ENCODE assay signal across 1 cellular context in the genomic region with DNA sequence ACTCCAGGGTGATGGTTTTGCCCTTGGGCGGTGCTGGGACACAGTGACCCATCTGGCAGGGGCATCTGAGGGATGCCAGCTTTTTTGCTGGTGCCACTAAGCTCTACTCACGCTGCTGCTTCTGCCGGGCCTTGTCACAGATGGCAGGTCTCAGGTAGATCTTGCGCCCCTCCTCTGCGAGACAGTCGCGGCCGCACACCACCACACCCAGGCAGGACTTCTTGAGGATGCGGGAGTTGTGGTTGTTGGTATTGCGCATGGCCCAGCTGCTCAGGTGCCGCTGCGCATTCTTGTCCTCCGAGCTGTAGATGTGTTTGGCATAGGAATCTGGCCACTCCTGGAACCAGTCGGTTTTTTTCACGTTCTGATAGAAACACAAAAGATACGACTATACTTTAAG.
TF ChIP-seq lines count a peak whose summit lies in the region.

No MANE protein-coding gene starts in this region.

TF ChIP-seq in HepG2, 621 proteins besides CTCF, POLR2A, EP300 and RAD21 (continues in another document):
- TF ChIP-seq, protein P1, sequence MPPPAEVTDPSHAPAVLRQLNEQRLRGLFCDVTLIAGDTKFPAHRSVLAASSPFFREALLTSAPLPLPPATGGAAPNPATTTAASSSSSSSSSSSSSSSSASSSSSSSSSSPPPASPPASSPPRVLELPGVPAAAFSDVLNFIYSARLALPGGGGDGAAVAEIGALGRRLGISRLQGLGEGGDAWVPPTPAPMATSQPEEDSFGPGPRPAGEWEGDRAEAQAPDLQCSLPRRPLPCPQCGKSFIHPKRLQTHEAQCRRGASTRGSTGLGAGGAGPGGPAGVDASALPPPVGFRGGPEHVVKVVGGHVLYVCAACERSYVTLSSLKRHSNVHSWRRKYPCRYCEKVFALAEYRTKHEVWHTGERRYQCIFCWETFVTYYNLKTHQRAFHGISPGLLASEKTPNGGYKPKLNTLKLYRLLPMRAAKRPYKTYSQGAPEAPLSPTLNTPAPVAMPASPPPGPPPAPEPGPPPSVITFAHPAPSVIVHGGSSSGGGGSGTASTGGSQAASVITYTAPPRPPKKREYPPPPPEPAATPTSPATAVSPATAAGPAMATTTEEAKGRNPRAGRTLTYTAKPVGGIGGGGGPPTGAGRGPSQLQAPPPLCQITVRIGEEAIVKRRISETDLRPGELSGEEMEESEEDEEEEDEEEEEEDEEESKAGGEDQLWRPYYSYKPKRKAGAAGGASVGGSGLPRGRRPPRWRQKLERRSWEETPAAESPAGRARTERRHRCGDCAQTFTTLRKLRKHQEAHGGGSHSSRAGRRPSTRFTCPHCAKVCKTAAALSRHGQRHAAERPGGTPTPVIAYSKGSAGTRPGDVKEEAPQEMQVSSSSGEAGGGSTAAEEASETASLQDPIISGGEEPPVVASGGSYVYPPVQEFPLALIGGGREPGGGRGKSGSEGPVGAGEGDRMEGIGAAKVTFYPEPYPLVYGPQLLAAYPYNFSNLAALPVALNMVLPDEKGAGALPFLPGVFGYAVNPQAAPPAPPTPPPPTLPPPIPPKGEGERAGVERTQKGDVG (CRISPR knock-in tag; IDR thresholded peaks at IDR 0.05; ENCODE audit: borderline replicate concordance), result peak; percentile 83; the same call in 1 of the 2 replicates
- TF ChIP-seq PRMT3 (CRISPR knock-in tag; IDR thresholded peaks at IDR 0.05; ENCODE audit: borderline replicate concordance, low read depth) (0 out of 2 replicates have a peak, but pooled peaks have one; percentile 34), AHR (CRISPR knock-in tag; IDR thresholded peaks at IDR 0.05) (peak; percentile 0; the same call in 1 of the 2 replicates), ZNF713 (CRISPR knock-in tag; IDR thresholded peaks at IDR 0.05) (no peak), ZNF205 (CRISPR knock-in tag; IDR thresholded peaks at IDR 0.05) (no peak), ZNF24 (IDR thresholded peaks at IDR 0.05) (no peak), HNRNPL (IDR thresholded peaks at IDR 0.05; ENCODE audit: low read depth, low read length) (no peak), HNRNPLL (IDR thresholded peaks at IDR 0.05; ENCODE audit: low read depth, low read length, poor library complexity, severe bottlenecking) (no peak), ZNF724P (CRISPR knock-in tag; IDR thresholded peaks at IDR 0.05; ENCODE audit: borderline replicate concordance) (no peak), HOXA3 (CRISPR knock-in tag; IDR thresholded peaks at IDR 0.05) (peak; percentile 32; the same call in 1 of the 2 replicates), MAF1 (CRISPR knock-in tag; IDR thresholded peaks at IDR 0.05; ENCODE audit: borderline replicate concordance) (0 out of 2 replicates have a peak, but pooled peaks have one; percentile 18), ZNF850 (CRISPR knock-in tag; conservative IDR thresholded peaks at IDR 0.05) (no peak), U2AF2 (IDR thresholded peaks at IDR 0.05; ENCODE audit: low read depth, low read length) (no peak), ZNF577 (CRISPR knock-in tag; IDR thresholded peaks at IDR 0.05; ENCODE audit: borderline replicate concordance, low read depth) (no peak), BRCA1 (CRISPR knock-in tag; IDR thresholded peaks at IDR 0.05) (no peak), ZNF432 (CRISPR knock-in tag; IDR thresholded peaks at IDR 0.05; ENCODE audit: borderline replicate concordance) (no peak), ZNF468 (CRISPR knock-in tag; IDR thresholded peaks at IDR 0.05) (no peak), ARNTL (CRISPR knock-in tag; IDR thresholded peaks at IDR 0.05) (no peak), POLR2G (IDR thresholded peaks at IDR 0.05; ENCODE audit: low read depth, low read length) (no peak), TCF7L2 (IDR thresholded peaks at IDR 0.05; ENCODE audit: low read depth, low read length) (no peak), ZNF329 (CRISPR knock-in tag; IDR thresholded peaks at IDR 0.05; ENCODE audit: low read depth) (no peak), FOXO1 (CRISPR knock-in tag; IDR thresholded peaks at IDR 0.05) (no peak), ZNF160 (CRISPR knock-in tag; IDR thresholded peaks at IDR 0.05) (no peak), SUZ12 (IDR thresholded peaks at IDR 0.05; ENCODE audit: low read depth, low read length) (no peak), ZNF782 (CRISPR knock-in tag; IDR thresholded peaks at IDR 0.05; ENCODE audit: borderline replicate concordance) (no peak), DNMT1 (CRISPR knock-in tag; IDR thresholded peaks at IDR 0.05) (0 out of 2 replicates have a peak, but pooled peaks have one; percentile 69), ZNF777 (CRISPR knock-in tag; IDR thresholded peaks at IDR 0.05) (no peak)
- TF ChIP-seq, protein P2, sequence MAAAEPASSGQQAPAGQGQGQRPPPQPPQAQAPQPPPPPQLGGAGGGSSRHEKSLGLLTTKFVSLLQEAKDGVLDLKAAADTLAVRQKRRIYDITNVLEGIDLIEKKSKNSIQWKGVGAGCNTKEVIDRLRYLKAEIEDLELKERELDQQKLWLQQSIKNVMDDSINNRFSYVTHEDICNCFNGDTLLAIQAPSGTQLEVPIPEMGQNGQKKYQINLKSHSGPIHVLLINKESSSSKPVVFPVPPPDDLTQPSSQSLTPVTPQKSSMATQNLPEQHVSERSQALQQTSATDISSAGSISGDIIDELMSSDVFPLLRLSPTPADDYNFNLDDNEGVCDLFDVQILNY (CRISPR knock-in tag; conservative IDR thresholded peaks at IDR 0.05), result no peak
- TF ChIP-seq, protein P3, sequence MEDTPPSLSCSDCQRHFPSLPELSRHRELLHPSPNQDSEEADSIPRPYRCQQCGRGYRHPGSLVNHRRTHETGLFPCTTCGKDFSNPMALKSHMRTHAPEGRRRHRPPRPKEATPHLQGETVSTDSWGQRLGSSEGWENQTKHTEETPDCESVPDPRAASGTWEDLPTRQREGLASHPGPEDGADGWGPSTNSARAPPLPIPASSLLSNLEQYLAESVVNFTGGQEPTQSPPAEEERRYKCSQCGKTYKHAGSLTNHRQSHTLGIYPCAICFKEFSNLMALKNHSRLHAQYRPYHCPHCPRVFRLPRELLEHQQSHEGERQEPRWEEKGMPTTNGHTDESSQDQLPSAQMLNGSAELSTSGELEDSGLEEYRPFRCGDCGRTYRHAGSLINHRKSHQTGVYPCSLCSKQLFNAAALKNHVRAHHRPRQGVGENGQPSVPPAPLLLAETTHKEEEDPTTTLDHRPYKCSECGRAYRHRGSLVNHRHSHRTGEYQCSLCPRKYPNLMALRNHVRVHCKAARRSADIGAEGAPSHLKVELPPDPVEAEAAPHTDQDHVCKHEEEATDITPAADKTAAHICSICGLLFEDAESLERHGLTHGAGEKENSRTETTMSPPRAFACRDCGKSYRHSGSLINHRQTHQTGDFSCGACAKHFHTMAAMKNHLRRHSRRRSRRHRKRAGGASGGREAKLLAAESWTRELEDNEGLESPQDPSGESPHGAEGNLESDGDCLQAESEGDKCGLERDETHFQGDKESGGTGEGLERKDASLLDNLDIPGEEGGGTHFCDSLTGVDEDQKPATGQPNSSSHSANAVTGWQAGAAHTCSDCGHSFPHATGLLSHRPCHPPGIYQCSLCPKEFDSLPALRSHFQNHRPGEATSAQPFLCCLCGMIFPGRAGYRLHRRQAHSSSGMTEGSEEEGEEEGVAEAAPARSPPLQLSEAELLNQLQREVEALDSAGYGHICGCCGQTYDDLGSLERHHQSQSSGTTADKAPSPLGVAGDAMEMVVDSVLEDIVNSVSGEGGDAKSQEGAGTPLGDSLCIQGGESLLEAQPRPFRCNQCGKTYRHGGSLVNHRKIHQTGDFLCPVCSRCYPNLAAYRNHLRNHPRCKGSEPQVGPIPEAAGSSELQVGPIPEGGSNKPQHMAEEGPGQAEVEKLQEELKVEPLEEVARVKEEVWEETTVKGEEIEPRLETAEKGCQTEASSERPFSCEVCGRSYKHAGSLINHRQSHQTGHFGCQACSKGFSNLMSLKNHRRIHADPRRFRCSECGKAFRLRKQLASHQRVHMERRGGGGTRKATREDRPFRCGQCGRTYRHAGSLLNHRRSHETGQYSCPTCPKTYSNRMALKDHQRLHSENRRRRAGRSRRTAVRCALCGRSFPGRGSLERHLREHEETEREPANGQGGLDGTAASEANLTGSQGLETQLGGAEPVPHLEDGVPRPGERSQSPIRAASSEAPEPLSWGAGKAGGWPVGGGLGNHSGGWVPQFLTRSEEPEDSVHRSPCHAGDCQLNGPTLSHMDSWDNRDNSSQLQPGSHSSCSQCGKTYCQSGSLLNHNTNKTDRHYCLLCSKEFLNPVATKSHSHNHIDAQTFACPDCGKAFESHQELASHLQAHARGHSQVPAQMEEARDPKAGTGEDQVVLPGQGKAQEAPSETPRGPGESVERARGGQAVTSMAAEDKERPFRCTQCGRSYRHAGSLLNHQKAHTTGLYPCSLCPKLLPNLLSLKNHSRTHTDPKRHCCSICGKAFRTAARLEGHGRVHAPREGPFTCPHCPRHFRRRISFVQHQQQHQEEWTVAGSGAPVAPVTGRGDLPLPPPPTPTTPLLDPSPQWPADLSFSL (CRISPR knock-in tag; IDR thresholded peaks at IDR 0.05), result no peak
- TF ChIP-seq, protein P4, sequence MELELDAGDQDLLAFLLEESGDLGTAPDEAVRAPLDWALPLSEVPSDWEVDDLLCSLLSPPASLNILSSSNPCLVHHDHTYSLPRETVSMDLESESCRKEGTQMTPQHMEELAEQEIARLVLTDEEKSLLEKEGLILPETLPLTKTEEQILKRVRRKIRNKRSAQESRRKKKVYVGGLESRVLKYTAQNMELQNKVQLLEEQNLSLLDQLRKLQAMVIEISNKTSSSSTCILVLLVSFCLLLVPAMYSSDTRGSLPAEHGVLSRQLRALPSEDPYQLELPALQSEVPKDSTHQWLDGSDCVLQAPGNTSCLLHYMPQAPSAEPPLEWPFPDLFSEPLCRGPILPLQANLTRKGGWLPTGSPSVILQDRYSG (CRISPR knock-in tag; IDR thresholded peaks at IDR 0.05), result no peak
- TF ChIP-seq, protein P5, sequence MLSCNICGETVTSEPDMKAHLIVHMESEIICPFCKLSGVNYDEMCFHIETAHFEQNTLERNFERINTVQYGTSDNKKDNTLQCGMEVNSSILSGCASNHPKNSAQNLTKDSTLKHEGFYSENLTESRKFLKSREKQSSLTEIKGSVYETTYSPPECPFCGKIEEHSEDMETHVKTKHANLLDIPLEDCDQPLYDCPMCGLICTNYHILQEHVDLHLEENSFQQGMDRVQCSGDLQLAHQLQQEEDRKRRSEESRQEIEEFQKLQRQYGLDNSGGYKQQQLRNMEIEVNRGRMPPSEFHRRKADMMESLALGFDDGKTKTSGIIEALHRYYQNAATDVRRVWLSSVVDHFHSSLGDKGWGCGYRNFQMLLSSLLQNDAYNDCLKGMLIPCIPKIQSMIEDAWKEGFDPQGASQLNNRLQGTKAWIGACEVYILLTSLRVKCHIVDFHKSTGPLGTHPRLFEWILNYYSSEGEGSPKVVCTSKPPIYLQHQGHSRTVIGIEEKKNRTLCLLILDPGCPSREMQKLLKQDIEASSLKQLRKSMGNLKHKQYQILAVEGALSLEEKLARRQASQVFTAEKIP (CRISPR knock-in tag; IDR thresholded peaks at IDR 0.05; ENCODE audit: borderline replicate concordance), result no peak
- TF ChIP-seq, protein P6, sequence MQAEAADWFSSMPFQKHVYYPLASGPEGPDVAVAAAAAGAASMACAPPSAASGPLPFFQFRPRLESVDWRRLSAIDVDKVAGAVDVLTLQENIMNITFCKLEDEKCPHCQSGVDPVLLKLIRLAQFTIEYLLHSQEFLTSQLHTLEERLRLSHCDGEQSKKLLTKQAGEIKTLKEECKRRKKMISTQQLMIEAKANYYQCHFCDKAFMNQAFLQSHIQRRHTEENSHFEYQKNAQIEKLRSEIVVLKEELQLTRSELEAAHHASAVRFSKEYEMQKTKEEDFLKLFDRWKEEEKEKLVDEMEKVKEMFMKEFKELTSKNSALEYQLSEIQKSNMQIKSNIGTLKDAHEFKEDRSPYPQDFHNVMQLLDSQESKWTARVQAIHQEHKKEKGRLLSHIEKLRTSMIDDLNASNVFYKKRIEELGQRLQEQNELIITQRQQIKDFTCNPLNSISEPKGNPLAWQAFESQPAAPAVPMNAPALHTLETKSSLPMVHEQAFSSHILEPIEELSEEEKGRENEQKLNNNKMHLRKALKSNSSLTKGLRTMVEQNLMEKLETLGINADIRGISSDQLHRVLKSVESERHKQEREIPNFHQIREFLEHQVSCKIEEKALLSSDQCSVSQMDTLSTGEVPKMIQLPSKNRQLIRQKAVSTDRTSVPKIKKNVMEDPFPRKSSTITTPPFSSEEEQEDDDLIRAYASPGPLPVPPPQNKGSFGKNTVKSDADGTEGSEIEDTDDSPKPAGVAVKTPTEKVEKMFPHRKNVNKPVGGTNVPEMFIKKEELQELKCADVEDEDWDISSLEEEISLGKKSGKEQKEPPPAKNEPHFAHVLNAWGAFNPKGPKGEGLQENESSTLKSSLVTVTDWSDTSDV (CRISPR knock-in tag; IDR thresholded peaks at IDR 0.05), result no peak
- TF ChIP-seq, protein P7, sequence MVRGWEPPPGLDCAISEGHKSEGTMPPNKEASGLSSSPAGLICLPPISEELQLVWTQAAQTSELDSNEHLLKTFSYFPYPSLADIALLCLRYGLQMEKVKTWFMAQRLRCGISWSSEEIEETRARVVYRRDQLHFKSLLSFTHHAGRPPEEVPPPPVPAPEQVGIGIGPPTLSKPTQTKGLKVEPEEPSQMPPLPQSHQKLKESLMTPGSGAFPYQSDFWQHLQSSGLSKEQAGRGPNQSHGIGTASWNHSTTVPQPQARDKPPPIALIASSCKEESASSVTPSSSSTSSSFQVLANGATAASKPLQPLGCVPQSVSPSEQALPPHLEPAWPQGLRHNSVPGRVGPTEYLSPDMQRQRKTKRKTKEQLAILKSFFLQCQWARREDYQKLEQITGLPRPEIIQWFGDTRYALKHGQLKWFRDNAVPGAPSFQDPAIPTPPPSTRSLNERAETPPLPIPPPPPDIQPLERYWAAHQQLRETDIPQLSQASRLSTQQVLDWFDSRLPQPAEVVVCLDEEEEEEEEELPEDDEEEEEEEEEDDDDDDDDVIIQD (CRISPR knock-in tag; IDR thresholded peaks at IDR 0.05; ENCODE audit: low read depth), result no peak
- TF ChIP-seq, protein P8, sequence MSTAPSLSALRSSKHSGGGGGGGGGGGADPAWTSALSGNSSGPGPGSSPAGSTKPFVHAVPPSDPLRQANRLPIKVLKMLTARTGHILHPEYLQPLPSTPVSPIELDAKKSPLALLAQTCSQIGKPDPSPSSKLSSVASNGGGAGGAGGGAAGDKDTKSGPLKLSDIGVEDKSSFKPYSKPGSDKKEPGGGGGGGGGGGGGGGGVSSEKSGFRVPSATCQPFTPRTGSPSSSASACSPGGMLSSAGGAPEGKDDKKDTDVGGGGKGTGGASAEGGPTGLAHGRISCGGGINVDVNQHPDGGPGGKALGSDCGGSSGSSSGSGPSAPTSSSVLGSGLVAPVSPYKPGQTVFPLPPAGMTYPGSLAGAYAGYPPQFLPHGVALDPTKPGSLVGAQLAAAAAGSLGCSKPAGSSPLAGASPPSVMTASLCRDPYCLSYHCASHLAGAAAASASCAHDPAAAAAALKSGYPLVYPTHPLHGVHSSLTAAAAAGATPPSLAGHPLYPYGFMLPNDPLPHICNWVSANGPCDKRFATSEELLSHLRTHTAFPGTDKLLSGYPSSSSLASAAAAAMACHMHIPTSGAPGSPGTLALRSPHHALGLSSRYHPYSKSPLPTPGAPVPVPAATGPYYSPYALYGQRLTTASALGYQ (CRISPR knock-in tag; IDR thresholded peaks at IDR 0.05), result no peak
- TF ChIP-seq, protein P9, sequence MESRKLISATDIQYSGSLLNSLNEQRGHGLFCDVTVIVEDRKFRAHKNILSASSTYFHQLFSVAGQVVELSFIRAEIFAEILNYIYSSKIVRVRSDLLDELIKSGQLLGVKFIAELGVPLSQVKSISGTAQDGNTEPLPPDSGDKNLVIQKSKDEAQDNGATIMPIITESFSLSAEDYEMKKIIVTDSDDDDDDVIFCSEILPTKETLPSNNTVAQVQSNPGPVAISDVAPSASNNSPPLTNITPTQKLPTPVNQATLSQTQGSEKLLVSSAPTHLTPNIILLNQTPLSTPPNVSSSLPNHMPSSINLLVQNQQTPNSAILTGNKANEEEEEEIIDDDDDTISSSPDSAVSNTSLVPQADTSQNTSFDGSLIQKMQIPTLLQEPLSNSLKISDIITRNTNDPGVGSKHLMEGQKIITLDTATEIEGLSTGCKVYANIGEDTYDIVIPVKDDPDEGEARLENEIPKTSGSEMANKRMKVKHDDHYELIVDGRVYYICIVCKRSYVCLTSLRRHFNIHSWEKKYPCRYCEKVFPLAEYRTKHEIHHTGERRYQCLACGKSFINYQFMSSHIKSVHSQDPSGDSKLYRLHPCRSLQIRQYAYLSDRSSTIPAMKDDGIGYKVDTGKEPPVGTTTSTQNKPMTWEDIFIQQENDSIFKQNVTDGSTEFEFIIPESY (CRISPR knock-in tag; IDR thresholded peaks at IDR 0.05), result peak; percentile 82; the same call in 1 of the 2 replicates
